Comparison of ENCODE assay signal across 1 cellular context in the genomic region with DNA sequence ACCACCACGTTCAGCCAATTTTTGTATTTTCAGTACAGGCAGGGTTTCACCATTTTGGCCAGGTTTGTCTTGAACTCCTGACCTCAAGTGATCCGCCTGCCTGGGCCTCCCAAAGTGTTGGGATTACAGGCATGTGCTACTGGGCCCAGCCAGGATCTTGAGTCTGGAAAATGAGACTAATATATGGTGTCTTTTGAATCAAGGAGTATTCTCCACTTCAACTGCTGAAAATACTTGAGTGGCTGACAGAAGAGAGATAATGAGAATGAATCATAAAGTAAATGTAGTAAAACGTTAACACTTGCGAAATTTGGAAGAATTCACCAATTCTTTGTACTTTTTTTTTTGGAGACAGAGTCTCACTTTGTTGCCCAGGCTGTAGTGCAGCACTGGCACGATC.
TF ChIP-seq lines count a peak whose summit lies in the region.

No MANE protein-coding gene starts in this region.

TF ChIP-seq in IMR-90, 13 proteins besides CTCF, POLR2A, EP300 and RAD21:
- TF ChIP-seq CEBPB (IDR thresholded peaks at IDR 0.05; ENCODE audit: low read depth, low read length) (peak; percentile 51; the same call in 1 of the 2 replicates), MXI1 (IDR thresholded peaks at IDR 0.05; ENCODE audit: borderline replicate concordance, low read depth, low read length) (no peak)
